2 cellular contexts compared by ENCODE assay signal in genomic region chr4:126479709-126480108, GRCh38.
TF ChIP-seq lines count a peak whose summit lies in the region.

No MANE protein-coding gene starts in this region.

TF ChIP-seq in WTC11, 78 proteins besides CTCF, POLR2A, EP300 and RAD21 (continues in another document):
- TF ChIP-seq JAZF1 (CRISPR knock-in tag; IDR thresholded peaks at IDR 0.05) (no peak), MXD4 (CRISPR knock-in tag; IDR thresholded peaks at IDR 0.05; ENCODE audit: borderline replicate concordance) (no peak), NFATC4 (CRISPR knock-in tag; IDR thresholded peaks at IDR 0.05) (no peak), PREB (CRISPR knock-in tag; IDR thresholded peaks at IDR 0.05; ENCODE audit: borderline replicate concordance) (no peak), ZNF121 (CRISPR knock-in tag; IDR thresholded peaks at IDR 0.05) (no peak), GTF2I (CRISPR knock-in tag; conservative IDR thresholded peaks at IDR 0.05) (no peak), ZNF232 (CRISPR knock-in tag; IDR thresholded peaks at IDR 0.05) (no peak), E2F4 (CRISPR knock-in tag; IDR thresholded peaks at IDR 0.05; ENCODE audit: borderline replicate concordance, low read depth) (no peak), PRRX2 (CRISPR knock-in tag; IDR thresholded peaks at IDR 0.05) (no peak), CREM (CRISPR knock-in tag; IDR thresholded peaks at IDR 0.05) (no peak), NFYB (CRISPR knock-in tag; conservative IDR thresholded peaks at IDR 0.05; ENCODE audit: low read depth) (no peak), TEAD4 (CRISPR knock-in tag; IDR thresholded peaks at IDR 0.05) (no peak), RORB (CRISPR knock-in tag; IDR thresholded peaks at IDR 0.05) (no peak), USF2 (CRISPR knock-in tag; IDR thresholded peaks at IDR 0.05) (no peak), TCF7 (CRISPR knock-in tag; IDR thresholded peaks at IDR 0.05; ENCODE audit: low read depth) (no peak), ZNF281 (CRISPR knock-in tag; IDR thresholded peaks at IDR 0.05) (no peak), STAT6 (CRISPR knock-in tag; conservative IDR thresholded peaks at IDR 0.05; ENCODE audit: low read depth) (no peak), ATF2 (CRISPR knock-in tag; IDR thresholded peaks at IDR 0.05; ENCODE audit: borderline replicate concordance, low read depth) (no peak)

TF ChIP-seq in HepG2, 621 proteins besides CTCF, POLR2A, EP300 and RAD21:
- no peak for TF ChIP-seq ZNF24 (IDR thresholded peaks at IDR 0.05)
- no peak for TF ChIP-seq PAXIP1 (CRISPR knock-in tag; conservative IDR thresholded peaks at IDR 0.05)
- TF ChIP-seq RFX5 (IDR thresholded peaks at IDR 0.05; ENCODE audit: low read depth, low read length) = no peak
- no peak for TF ChIP-seq MXI1 (IDR thresholded peaks at IDR 0.05; ENCODE audit: borderline replicate concordance, low read depth, low read length)
